8 cellular contexts compared by ENCODE assay signal in the genomic region with DNA sequence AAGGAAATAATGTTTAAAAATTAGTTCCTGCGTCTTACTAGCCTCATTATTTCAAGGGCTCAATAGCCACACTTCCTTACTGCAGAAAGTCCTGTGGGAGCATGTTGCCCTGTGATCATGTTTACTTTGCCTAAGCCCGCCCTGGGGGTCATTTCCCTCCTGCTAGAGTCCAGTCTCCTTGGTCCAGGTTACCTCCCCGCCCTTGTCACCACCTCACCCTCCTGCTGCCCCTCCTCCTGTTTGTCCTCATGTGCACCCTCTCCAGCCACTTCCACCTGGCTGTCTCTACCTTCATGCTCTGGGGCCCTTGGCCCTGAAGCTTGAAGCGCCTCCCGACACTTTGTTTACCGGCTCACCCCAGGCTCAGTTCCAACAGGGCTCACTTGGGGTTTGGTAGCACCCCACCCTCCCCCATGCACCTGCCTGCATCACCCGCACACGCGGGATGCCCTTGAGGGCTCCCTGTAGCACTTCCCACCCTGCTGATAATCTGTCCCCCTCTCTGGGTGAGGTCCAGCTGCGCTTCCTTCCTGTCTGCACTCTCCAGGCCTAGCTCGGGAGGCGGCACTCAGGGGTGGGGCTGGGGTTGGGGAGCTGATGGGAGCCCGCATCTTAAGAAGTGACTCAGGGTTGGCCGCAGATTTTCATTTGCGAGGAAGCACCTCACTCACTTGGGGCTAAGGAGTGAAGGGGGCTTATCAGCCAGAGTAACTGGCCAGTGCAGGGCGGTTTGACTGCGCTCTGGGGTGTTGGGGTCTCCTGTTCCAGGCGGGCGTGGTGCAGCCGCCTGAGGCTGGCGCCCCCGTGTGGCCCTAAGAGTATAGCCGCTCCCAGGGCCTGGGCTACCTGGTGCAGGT. TPM values are rescaled to one million over a fixed set of nuclear protein-coding genes. Genes with fewer than 3 reads are reported as not detected.
DNase-seq lines count a peak whose midpoint lies in the region; ATAC-seq and TF ChIP-seq lines count a peak whose summit lies in the region.

No MANE protein-coding gene starts in this region.

- H3K27ac Mint-ChIP-seq in activated T-helper 17 cell treated with anti-CD3 and anti-CD28 coated beads, Interleukin-2, amount 50 U/mL, for 72 hours: no peak overlapping the region

- ATAC-seq in activated T-helper 17 cell treated with anti-CD3 and anti-CD28 coated beads, Interleukin-2, amount 50 U/mL, for 72 hours (replicated peaks): peak; percentile 60

- H3K27ac ChIP-seq in hepatocyte (peak overlapping the region; percentile 9), coronary artery (no peak overlapping the region)

- no peaks in the 10 kb centered on the region for H3K9me3 ChIP-seq in hepatocyte (ENCODE audit: low read depth)

- no peaks in the 10 kb centered on the region for H3K79me2 ChIP-seq in hepatocyte

- no peak overlapping the region for H2AFZ ChIP-seq in hepatocyte

- no peaks in the 10 kb centered on the region for H3K27me3 ChIP-seq in hepatocyte

- no peaks in the 10 kb centered on the region for H3K9me2 ChIP-seq in hepatocyte (replicated peaks; ENCODE audit: insufficient read depth)

- in situ Hi-C loops in GM13977 (cut with MboI; ENCODE audit: low pct_unique_long_range_greater_than_20kb, low sequenced_read_pairs, unreplicated experiment): loop anchor here (10.0 kb wide), 1 partner anchor 95 kb away; no protein-coding TSS in a partner anchor

- no peak overlapping the region for H3K4me2 ChIP-seq in hepatocyte

- peaks cover 5% of the 10 kb centered on the region for H3K27me3 Mint-ChIP-seq in activated T-helper 17 cell treated with anti-CD3 and anti-CD28 coated beads, Interleukin-2, amount 50 U/mL, for 72 hours

- no peak overlapping the region for H3K4me3 ChIP-seq in AG10803 (ENCODE audit: low read length)
- no peak overlapping the region for H3K4me3 ChIP-seq in hepatocyte
- H3K4me3 ChIP-seq in coronary artery: no peak overlapping the region

- H4K20me1 ChIP-seq in hepatocyte (ENCODE audit: insufficient read depth, poor library complexity, severe bottlenecking): no peaks in the 10 kb centered on the region

- H3K4me3 Mint-ChIP-seq in activated T-helper 17 cell treated with anti-CD3 and anti-CD28 coated beads, Interleukin-2, amount 50 U/mL, for 72 hours: no peak overlapping the region

- H3K4me1 ChIP-seq in hepatocyte (ENCODE audit: insufficient read depth): peaks cover 5% of the 10 kb centered on the region

- no peaks in the 10 kb centered on the region for H3K9me3 Mint-ChIP-seq in activated T-helper 17 cell treated with anti-CD3 and anti-CD28 coated beads, Interleukin-2, amount 50 U/mL, for 72 hours

- H3K36me3 Mint-ChIP-seq in activated T-helper 17 cell treated with anti-CD3 and anti-CD28 coated beads, Interleukin-2, amount 50 U/mL, for 72 hours (ENCODE audit: low read depth): no peaks in the 10 kb centered on the region

- DNase-seq in AG10803 (ENCODE audit: low read depth): no peak
- DNase-seq in GM13977 (ENCODE audit: low spot score): peak; percentile 52
- DNase-seq in NCI-H526 (lab: John Stamatoyannopoulos, UW): peak; percentile 9 to 84
- DNase-seq in hepatocyte (ENCODE audit: low spot score): peak; percentile 83
- DNase-seq in stimulated activated naive CD4-positive, alpha-beta T cell treated with Interleukin-2 at 50 U/mL for 16 hours (lab: John Stamatoyannopoulos, UW): peak; percentile 17
- no peak for DNase-seq in coronary artery (ENCODE audit: low spot score)
- DNase-seq in globus pallidus (ENCODE audit: low spot score): no peak

- H3K4me1 Mint-ChIP-seq in activated T-helper 17 cell treated with anti-CD3 and anti-CD28 coated beads, Interleukin-2, amount 50 U/mL, for 72 hours: peaks cover 18% of the 10 kb centered on the region

- 22% methylated on average over 19 of the region's 23 CpGs for WGBS in hepatocyte (ENCODE audit: low lambda C conversion rate, missing lambda C conversion rate)

- H3K36me3 ChIP-seq in hepatocyte (replicated peaks; ENCODE audit: insufficient read depth, low read depth): no peaks in the 10 kb centered on the region

- peak; percentile 40 for TF ChIP-seq CTCF in AG10803 (conservative IDR thresholded peaks at IDR 0.05; ENCODE audit: low read length)
- TF ChIP-seq CTCF in GM13977 (IDR thresholded peaks at IDR 0.05; ENCODE audit: extremely low read depth, insufficient read depth, missing control alignments): peak; percentile 91
- TF ChIP-seq CTCF in hepatocyte (IDR thresholded peaks at IDR 0.05; ENCODE audit: poor library complexity): peak; percentile 58
- TF ChIP-seq CTCF in coronary artery (IDR thresholded peaks at IDR 0.05): no peak

RNA-seq across cellular contexts. Expression of gene SMIM41, which starts 40.1 kb away (rescaled TPM):
- total RNA-seq in activated T-helper 17 cell treated with anti-CD3 and anti-CD28 coated beads, Interleukin-2, amount 50 U/mL, for 72 hours: not detected
- not detected in 2 replicates for total RNA-seq in hepatocyte
- polyA plus RNA-seq in hepatocyte: 0.15 TPM in 1 of 2 replicates, not detected in the other

RNA-seq across cellular contexts. Expression of gene ATG101, which starts 49.8 kb away (rescaled TPM):
- 10 to 100 TPM; 27.6 to 31.1 TPM for total RNA-seq in activated T-helper 17 cell treated with anti-CD3 and anti-CD28 coated beads, Interleukin-2, amount 50 U/mL, for 72 hours
- 55.9 and 61.6 TPM in 2 replicates for total RNA-seq in hepatocyte
- 52.0 and 57.7 TPM in 2 replicates for polyA plus RNA-seq in hepatocyte

Comparison
In these comparisons a context has a peak if more than half of its experiments do, and no peak if none do; other contexts are left out.
1. DNase-seq: peak in GM13977 (single experiment), NCI-H526 (2 of 2), hepatocyte (single experiment) and stimulated activated naive CD4-positive, alpha-beta T cell treated with Interleukin-2 at 50 U/mL for 16 hours (single experiment); none in AG10803 (single experiment), coronary artery (single experiment) and globus pallidus (single experiment).